1 cellular context compared by ENCODE assay signal in the genomic region with DNA sequence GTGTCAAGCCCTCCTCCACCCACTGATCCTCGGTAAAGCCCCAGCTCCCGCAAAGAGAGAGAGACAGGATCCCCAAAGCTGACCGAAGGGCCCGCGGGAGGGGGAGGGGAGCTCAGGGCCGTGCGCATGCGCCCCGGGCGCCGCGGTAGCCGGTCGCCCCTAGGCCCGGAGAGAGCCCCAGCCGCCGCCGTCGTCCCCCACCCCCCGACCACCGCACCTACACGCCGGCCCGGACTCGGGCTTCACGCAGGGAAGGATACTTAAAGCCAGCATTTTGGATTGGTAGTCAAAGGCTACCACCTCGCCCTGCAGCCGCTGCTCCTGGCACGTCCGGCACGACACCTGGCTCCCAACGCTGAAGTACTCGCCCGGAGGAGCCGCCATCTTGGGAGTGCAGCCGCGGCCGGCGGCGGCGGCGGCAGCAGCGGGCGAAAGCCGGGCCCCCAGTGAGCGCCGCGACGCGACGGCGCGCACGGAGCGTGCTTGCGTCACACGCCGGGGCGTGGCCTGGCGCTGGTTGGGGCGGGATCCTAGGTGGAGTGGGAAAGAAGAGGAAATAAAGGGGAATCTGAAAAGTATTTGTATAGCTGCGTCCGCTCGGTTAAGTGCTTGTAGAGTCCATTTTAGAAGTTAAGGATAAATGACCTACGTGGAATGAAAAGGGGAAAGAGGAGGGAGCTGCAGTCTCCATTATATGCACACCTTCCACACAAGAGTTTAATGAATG.
TF ChIP-seq lines count a peak whose summit lies in the region.

A gene (minus strand): TSS at position 468 of the 727 bp plus-strand sequence. CDS start 84 bp downstream, at position 384.

TF ChIP-seq in HepG2, 621 proteins besides CTCF, POLR2A, EP300 and RAD21 (continued from another document and continues in another):
- TF ChIP-seq GLI4 (CRISPR knock-in tag; IDR thresholded peaks at IDR 0.05; ENCODE audit: borderline replicate concordance): no peak; the same call in 1 of the 2 replicates
- TF ChIP-seq ZMAT3 (CRISPR knock-in tag; conservative IDR thresholded peaks at IDR 0.05): peak; percentile 16; the same call in 1 of the 2 replicates
- TF ChIP-seq, protein P1, sequence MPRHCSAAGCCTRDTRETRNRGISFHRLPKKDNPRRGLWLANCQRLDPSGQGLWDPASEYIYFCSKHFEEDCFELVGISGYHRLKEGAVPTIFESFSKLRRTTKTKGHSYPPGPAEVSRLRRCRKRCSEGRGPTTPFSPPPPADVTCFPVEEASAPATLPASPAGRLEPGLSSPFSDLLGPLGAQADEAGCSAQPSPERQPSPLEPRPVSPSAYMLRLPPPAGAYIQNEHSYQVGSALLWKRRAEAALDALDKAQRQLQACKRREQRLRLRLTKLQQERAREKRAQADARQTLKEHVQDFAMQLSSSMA (CRISPR knock-in tag; IDR thresholded peaks at IDR 0.05): 0 out of 2 replicates have a peak, but pooled peaks have one; percentile 17
- 0 out of 2 replicates have a peak, but pooled peaks have one; percentile 43 for TF ChIP-seq ZNF431 (CRISPR knock-in tag; IDR thresholded peaks at IDR 0.05; ENCODE audit: borderline replicate concordance, low read depth)
- TF ChIP-seq ZMYM3 (CRISPR knock-in tag; IDR thresholded peaks at IDR 0.05): no peak
- peak; percentile 35; the same call in 1 of the 2 replicates for TF ChIP-seq ZNF556 (CRISPR knock-in tag; IDR thresholded peaks at IDR 0.05; ENCODE audit: borderline replicate concordance)
- peak; percentile 50; the same call in 1 of the 2 replicates for TF ChIP-seq CHD2 (IDR thresholded peaks at IDR 0.05; ENCODE audit: low read depth, low read length)
- TF ChIP-seq FOXC1 (CRISPR knock-in tag; IDR thresholded peaks at IDR 0.05; ENCODE audit: borderline replicate concordance): no peak; the same call in 1 of the 2 replicates
- TF ChIP-seq, protein P2, sequence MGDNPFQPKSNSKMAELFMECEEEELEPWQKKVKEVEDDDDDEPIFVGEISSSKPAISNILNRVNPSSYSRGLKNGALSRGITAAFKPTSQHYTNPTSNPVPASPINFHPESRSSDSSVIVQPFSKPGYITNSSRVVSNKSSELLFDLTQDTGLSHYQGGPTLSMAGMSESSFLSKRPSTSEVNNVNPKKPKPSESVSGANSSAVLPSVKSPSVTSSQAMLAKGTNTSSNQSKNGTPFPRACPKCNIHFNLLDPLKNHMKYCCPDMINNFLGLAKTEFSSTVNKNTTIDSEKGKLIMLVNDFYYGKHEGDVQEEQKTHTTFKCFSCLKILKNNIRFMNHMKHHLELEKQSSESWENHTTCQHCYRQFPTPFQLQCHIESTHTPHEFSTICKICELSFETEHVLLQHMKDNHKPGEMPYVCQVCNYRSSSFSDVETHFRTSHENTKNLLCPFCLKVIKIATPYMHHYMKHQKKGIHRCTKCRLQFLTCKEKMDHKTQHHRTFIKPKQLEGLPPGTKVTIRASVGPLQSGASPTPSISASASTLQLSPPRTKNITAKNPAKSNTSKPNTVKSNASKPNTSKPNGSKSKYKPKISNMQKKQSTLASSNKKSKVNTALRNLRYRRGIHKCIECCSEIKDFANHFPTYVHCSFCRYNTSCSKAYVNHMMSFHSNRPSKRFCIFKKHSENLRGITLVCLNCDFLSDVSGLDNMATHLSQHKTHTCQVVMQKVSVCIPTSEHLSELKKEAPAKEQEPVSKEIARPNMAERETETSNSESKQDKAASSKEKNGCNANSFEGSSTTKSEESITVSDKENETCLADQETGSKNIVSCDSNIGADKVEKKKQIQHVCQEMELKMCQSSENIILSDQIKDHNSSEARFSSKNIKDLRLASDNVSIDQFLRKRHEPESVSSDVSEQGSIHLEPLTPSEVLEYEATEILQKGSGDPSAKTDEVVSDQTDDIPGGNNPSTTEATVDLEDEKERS (CRISPR knock-in tag; IDR thresholded peaks at IDR 0.05): no peak
- no peak for TF ChIP-seq ZNF850 (CRISPR knock-in tag; conservative IDR thresholded peaks at IDR 0.05)
- TF ChIP-seq POLR2G (IDR thresholded peaks at IDR 0.05; ENCODE audit: low read depth, low read length): peak; percentile 87
- TF ChIP-seq, protein P3, sequence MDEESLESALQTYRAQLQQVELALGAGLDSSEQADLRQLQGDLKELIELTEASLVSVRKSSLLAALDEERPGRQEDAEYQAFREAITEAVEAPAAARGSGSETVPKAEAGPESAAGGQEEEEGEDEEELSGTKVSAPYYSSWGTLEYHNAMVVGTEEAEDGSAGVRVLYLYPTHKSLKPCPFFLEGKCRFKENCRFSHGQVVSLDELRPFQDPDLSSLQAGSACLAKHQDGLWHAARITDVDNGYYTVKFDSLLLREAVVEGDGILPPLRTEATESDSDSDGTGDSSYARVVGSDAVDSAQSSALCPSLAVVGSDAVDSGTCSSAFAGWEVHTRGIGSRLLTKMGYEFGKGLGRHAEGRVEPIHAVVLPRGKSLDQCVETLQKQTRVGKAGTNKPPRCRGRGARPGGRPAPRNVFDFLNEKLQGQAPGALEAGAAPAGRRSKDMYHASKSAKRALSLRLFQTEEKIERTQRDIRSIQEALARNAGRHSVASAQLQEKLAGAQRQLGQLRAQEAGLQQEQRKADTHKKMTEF (CRISPR knock-in tag; IDR thresholded peaks at IDR 0.05): no peak; the same call in 1 of the 2 replicates
- TF ChIP-seq, protein P4, sequence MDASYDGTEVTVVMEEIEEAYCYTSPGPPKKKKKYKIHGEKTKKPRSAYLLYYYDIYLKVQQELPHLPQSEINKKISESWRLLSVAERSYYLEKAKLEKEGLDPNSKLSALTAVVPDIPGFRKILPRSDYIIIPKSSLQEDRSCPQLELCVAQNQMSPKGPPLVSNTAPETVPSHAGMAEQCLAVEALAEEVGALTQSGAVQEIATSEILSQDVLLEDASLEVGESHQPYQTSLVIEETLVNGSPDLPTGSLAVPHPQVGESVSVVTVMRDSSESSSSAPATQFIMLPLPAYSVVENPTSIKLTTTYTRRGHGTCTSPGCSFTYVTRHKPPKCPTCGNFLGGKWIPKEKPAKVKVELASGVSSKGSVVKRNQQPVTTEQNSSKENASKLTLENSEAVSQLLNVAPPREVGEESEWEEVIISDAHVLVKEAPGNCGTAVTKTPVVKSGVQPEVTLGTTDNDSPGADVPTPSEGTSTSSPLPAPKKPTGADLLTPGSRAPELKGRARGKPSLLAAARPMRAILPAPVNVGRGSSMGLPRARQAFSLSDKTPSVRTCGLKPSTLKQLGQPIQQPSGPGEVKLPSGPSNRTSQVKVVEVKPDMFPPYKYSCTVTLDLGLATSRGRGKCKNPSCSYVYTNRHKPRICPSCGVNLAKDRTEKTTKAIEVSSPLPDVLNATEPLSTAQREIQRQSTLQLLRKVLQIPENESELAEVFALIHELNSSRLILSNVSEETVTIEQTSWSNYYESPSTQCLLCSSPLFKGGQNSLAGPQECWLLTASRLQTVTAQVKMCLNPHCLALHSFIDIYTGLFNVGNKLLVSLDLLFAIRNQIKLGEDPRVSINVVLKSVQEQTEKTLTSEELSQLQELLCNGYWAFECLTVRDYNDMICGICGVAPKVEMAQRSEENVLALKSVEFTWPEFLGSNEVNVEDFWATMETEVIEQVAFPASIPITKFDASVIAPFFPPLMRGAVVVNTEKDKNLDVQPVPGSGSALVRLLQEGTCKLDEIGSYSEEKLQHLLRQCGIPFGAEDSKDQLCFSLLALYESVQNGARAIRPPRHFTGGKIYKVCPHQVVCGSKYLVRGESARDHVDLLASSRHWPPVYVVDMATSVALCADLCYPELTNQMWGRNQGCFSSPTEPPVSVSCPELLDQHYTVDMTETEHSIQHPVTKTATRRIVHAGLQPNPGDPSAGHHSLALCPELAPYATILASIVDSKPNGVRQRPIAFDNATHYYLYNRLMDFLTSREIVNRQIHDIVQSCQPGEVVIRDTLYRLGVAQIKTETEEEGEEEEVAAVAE (CRISPR knock-in tag; IDR thresholded peaks at IDR 0.05; ENCODE audit: borderline replicate concordance): no peak; the same call in 1 of the 2 replicates
- TF ChIP-seq, protein P5, sequence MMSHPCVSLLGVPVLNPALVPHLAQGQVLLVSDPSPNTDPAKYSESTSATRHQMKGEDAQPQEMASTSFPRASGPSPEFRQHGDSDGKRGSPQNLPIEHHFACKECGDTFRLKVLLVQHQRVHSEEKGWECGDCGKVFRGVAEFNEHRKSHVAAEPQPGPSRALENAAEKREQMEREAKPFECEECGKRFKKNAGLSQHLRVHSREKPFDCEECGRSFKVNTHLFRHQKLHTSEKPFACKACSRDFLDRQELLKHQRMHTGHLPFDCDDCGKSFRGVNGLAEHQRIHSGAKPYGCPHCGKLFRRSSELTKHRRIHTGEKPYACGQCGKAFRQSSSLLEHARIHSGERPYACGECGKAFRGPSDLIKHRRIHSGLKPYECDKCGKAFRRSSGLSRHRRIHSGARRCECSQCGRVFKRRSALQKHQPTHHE (CRISPR knock-in tag; IDR thresholded peaks at IDR 0.05; ENCODE audit: borderline replicate concordance): peak; percentile 55; the same call in 1 of the 2 replicates
- TF ChIP-seq, protein P6, sequence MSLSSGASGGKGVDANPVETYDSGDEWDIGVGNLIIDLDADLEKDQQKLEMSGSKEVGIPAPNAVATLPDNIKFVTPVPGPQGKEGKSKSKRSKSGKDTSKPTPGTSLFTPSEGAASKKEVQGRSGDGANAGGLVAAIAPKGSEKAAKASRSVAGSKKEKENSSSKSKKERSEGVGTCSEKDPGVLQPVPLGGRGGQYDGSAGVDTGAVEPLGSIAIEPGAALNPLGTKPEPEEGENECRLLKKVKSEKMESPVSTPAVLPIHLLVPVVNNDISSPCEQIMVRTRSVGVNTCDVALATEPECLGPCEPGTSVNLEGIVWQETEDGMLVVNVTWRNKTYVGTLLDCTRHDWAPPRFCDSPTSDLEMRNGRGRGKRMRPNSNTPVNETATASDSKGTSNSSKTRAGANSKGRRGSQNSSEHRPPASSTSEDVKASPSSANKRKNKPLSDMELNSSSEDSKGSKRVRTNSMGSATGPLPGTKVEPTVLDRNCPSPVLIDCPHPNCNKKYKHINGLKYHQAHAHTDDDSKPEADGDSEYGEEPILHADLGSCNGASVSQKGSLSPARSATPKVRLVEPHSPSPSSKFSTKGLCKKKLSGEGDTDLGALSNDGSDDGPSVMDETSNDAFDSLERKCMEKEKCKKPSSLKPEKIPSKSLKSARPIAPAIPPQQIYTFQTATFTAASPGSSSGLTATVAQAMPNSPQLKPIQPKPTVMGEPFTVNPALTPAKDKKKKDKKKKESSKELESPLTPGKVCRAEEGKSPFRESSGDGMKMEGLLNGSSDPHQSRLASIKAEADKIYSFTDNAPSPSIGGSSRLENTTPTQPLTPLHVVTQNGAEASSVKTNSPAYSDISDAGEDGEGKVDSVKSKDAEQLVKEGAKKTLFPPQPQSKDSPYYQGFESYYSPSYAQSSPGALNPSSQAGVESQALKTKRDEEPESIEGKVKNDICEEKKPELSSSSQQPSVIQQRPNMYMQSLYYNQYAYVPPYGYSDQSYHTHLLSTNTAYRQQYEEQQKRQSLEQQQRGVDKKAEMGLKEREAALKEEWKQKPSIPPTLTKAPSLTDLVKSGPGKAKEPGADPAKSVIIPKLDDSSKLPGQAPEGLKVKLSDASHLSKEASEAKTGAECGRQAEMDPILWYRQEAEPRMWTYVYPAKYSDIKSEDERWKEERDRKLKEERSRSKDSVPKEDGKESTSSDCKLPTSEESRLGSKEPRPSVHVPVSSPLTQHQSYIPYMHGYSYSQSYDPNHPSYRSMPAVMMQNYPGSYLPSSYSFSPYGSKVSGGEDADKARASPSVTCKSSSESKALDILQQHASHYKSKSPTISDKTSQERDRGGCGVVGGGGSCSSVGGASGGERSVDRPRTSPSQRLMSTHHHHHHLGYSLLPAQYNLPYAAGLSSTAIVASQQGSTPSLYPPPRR (CRISPR knock-in tag; IDR thresholded peaks at IDR 0.05; ENCODE audit: borderline replicate concordance): no peak; the same call in 1 of the 2 replicates
- TF ChIP-seq ZNF563 (CRISPR knock-in tag; IDR thresholded peaks at IDR 0.05): peak; percentile 90; the same call in 1 of the 2 replicates
- TF ChIP-seq, protein P7, sequence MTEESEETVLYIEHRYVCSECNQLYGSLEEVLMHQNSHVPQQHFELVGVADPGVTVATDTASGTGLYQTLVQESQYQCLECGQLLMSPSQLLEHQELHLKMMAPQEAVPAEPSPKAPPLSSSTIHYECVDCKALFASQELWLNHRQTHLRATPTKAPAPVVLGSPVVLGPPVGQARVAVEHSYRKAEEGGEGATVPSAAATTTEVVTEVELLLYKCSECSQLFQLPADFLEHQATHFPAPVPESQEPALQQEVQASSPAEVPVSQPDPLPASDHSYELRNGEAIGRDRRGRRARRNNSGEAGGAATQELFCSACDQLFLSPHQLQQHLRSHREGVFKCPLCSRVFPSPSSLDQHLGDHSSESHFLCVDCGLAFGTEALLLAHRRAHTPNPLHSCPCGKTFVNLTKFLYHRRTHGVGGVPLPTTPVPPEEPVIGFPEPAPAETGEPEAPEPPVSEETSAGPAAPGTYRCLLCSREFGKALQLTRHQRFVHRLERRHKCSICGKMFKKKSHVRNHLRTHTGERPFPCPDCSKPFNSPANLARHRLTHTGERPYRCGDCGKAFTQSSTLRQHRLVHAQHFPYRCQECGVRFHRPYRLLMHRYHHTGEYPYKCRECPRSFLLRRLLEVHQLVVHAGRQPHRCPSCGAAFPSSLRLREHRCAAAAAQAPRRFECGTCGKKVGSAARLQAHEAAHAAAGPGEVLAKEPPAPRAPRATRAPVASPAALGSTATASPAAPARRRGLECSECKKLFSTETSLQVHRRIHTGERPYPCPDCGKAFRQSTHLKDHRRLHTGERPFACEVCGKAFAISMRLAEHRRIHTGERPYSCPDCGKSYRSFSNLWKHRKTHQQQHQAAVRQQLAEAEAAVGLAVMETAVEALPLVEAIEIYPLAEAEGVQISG (CRISPR knock-in tag; IDR thresholded peaks at IDR 0.05): peak; percentile 72
- TF ChIP-seq, protein P8, sequence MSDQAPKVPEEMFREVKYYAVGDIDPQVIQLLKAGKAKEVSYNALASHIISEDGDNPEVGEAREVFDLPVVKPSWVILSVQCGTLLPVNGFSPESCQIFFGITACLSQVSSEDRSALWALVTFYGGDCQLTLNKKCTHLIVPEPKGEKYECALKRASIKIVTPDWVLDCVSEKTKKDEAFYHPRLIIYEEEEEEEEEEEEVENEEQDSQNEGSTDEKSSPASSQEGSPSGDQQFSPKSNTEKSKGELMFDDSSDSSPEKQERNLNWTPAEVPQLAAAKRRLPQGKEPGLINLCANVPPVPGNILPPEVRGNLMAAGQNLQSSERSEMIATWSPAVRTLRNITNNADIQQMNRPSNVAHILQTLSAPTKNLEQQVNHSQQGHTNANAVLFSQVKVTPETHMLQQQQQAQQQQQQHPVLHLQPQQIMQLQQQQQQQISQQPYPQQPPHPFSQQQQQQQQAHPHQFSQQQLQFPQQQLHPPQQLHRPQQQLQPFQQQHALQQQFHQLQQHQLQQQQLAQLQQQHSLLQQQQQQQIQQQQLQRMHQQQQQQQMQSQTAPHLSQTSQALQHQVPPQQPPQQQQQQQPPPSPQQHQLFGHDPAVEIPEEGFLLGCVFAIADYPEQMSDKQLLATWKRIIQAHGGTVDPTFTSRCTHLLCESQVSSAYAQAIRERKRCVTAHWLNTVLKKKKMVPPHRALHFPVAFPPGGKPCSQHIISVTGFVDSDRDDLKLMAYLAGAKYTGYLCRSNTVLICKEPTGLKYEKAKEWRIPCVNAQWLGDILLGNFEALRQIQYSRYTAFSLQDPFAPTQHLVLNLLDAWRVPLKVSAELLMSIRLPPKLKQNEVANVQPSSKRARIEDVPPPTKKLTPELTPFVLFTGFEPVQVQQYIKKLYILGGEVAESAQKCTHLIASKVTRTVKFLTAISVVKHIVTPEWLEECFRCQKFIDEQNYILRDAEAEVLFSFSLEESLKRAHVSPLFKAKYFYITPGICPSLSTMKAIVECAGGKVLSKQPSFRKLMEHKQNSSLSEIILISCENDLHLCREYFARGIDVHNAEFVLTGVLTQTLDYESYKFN (CRISPR knock-in tag; conservative IDR thresholded peaks at IDR 0.05): peak; percentile 38
